Comparison of ENCODE assay signal across 10 cellular contexts in the genomic region with DNA sequence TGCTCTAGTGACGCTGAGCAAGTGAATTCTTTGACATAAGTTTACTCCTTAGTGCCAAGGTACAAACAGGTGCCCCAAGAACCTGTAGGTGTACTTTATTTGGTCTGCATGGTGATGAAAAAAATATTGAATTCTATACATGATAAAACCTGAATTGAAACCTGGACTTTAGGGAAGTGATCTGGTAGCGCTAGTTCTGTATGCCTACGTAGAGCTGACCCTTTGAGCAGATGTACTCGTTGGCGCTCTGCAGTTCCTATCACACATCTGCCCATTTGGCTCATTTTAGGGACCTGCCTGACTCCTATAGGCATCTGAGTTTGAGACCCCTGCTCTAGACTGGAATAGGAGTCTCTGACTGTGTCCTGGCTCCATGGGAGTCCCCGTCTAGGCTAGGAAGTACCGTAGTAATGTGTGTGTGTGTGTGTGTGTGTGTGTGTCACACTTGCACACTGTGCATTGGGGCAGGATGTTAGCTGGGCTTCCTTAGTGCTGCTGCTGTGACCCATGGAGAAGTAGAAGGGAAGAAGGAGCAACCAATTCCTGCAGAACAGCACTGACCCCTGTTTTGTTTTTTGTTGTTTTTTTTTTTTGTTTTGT. TPM values are rescaled to one million over a fixed set of nuclear protein-coding genes. Genes with fewer than 3 reads are reported as not detected.
DNase-seq lines count a peak whose midpoint lies in the region; ATAC-seq and TF ChIP-seq lines count a peak whose summit lies in the region.
"Had no signal": no experiment of that assay in that cellular context is flagged by ENCODE, and none has a peak within 500 bp of the region (broad histone marks: within the 10 kb centered on the region; RNA-seq: fewer than 3 reads in every experiment).

No MANE protein-coding gene starts in this region.

- H3K27me3 ChIP-seq in BLaER1 treated with 17β-estradiol and CSF1 and Interleukin-3, amounts not matched to agents 10 nM and 100 nM: no peaks in the 10 kb centered on the region
- no peaks in the 10 kb centered on the region for H3K27me3 ChIP-seq in right lobe of liver
- H3K27me3 ChIP-seq: body of pancreas had no signal

- H3K9ac ChIP-seq in BLaER1 treated with 17β-estradiol and CSF1 and Interleukin-3, amounts not matched to agents 10 nM and 100 nM: peak overlapping the region in 2 of 11 experiments; percentile 3 to 42; a peak in 2 of 22 replicates

- H3K9me3 Mint-ChIP-seq in T-cell: no peaks in the 10 kb centered on the region

- no peak for DNase-seq in T-cell
- DNase-seq in right lobe of liver: peak in 1 of 3 donors; percentile 25
- DNase-seq in activated effector memory CD4-positive, alpha-beta T cell treated with anti-CD3 and anti-CD28 coated beads, Interleukin-2, amount 50 U/mL, for 16 hours: no peak
- DNase-seq in SKM-1 (lab: John Stamatoyannopoulos, UW; ENCODE audit: unreplicated experiment): no peak
- DNase-seq in cerebellar cortex (ENCODE audit: low spot score): no peak
- DNase-seq: glutamatergic neuron had no signal

- intact Hi-C loops in right lobe of liver (cut with DNase I): no loop called here

- WGBS in right lobe of liver (ENCODE audit: insufficient coverage, low coverage, low lambda C conversion rate, missing lambda C conversion rate): 54% methylated on average over 6 of the region's 7 CpGs

- peaks cover 75 to 97% (median 83%) of the 10 kb centered on the region in 11 experiments for H3K36me3 ChIP-seq in BLaER1 treated with 17β-estradiol and CSF1 and Interleukin-3, amounts not matched to agents 10 nM and 100 nM
- peaks cover 0 to 28% (median 4%) of the 10 kb centered on the region in 4 donors for H3K36me3 ChIP-seq in right lobe of liver

- H3K27ac ChIP-seq in BLaER1 treated with 17β-estradiol and CSF1 and Interleukin-3, amounts not matched to agents 10 nM and 100 nM: peak overlapping the region in 10 of 11 experiments; percentile 2 to 74 (median 63); a peak in 12 of 22 replicates
- peak overlapping the region in 2 of 3 donors; percentile 30 to 62 for H3K27ac ChIP-seq in right lobe of liver

- H3K36me3 Mint-ChIP-seq in T-cell: peaks cover 93% of the 10 kb centered on the region

- H3K27me3 Mint-ChIP-seq in T-cell: no peaks in the 10 kb centered on the region

- peak overlapping the region; percentile 100 for H3K27ac Mint-ChIP-seq in T-cell

- peaks cover 0 to 7% (median 0%) of the 10 kb centered on the region in 11 experiments; a peak in 1 of 22 replicates for H3K9me3 ChIP-seq in BLaER1 treated with 17β-estradiol and CSF1 and Interleukin-3, amounts not matched to agents 10 nM and 100 nM (replicated peaks in 1 of 11)
- H3K9me3 ChIP-seq in right lobe of liver: no peaks in the 10 kb centered on the region
- H3K9me3 ChIP-seq: body of pancreas had no signal

- peaks cover 65 to 91% (median 70%) of the 10 kb centered on the region in 3 donors for H3K4me1 Mint-ChIP-seq in T-cell

- no peak for TF ChIP-seq CTCF in right lobe of liver (IDR thresholded peaks at IDR 0.05)

- H3K4me3 ChIP-seq in BLaER1 treated with 17β-estradiol and CSF1 and Interleukin-3, amounts not matched to agents 10 nM and 100 nM: peak overlapping the region in 7 of 10 experiments; percentile 6 to 77 (median 33); a peak in 8 of 20 replicates
- no peak overlapping the region for H3K4me3 ChIP-seq in right lobe of liver
- H3K4me3 ChIP-seq: body of pancreas had no signal

- POLR2A ChIA-PET in T-cell (lab: Charles Lee): interaction anchor here in 1 of 2 donors (0.6 to 1.3 kb wide), 4 partner anchors 8 to 16 kb away, joined by 3 read pairs; no protein-coding TSS in a partner anchor

- peak overlapping the region; percentile 90 to 100 (median 98) for H3K4me2 ChIP-seq in BLaER1 treated with 17β-estradiol and CSF1 and Interleukin-3, amounts not matched to agents 10 nM and 100 nM

- CTCF ChIA-PET in T-cell (lab: Charles Lee): interaction anchor here in 1 of 2 donors (1.0 to 1.2 kb wide), 2 partner anchors 31 to 37 kb away, joined by 3 read pairs; no protein-coding TSS in a partner anchor

- TF ChIP-seq POLR2A in right lobe of liver (IDR thresholded peaks at IDR 0.05): no peak

- peak overlapping the region; percentile 95 to 100 (median 100) for H3K4me3 Mint-ChIP-seq in T-cell

- peaks cover 0 to 28% (median 0%) of the 10 kb centered on the region in 11 experiments; a peak in 8 of 22 replicates for H4K20me1 ChIP-seq in BLaER1 treated with 17β-estradiol and CSF1 and Interleukin-3, amounts not matched to agents 10 nM and 100 nM

- peak; percentile 7 for ATAC-seq in GM21360 (IDR thresholded peaks at IDR 0.05; ENCODE audit: unreplicated experiment)
- peak in 2 of 4 experiments; percentile 30 to 32 for ATAC-seq in T-cell (replicated peaks in 1 of 4)
- ATAC-seq in right lobe of liver: peak; percentile 28 to 45 (median 37)
- ATAC-seq in HG02884 (IDR thresholded peaks at IDR 0.05; ENCODE audit: unreplicated experiment): no peak
- ATAC-seq: body of pancreas had no signal

- H3K4me1 ChIP-seq in BLaER1 treated with 17β-estradiol and CSF1 and Interleukin-3, amounts not matched to agents 10 nM and 100 nM: peaks cover 73 to 94% (median 76%) of the 10 kb centered on the region in 10 experiments
- H3K4me1 ChIP-seq in right lobe of liver: peaks cover 0 to 27% (median 7%) of the 10 kb centered on the region in 4 donors
- H3K4me1 ChIP-seq: body of pancreas had no signal

RNA-seq across cellular contexts. Expression of a gene that starts 21.2 kb away (rescaled TPM):
- total RNA-seq in T-cell (1 to 10 TPM; 5.8 to 8.5 (median 7.3) TPM), right lobe of liver (10 to 100 TPM; 16.4 to 49.9 (median 19.7) TPM)

Comparison
In these comparisons a context has a peak if more than half of its experiments do, and no peak if none do; other contexts are left out.
1. H3K4me3 ChIP-seq: peak in BLaER1 treated with 17β-estradiol and CSF1 and Interleukin-3, amounts not matched to agents 10 nM and 100 nM (7 of 10); none in right lobe of liver (0 of 3).